ENCODE assay signal across 8 cellular contexts in genomic region chr12:67650127-67650495, GRCh38. TPM values are rescaled to one million over a fixed set of nuclear protein-coding genes. Genes with fewer than 3 reads are reported as not detected.
DNase-seq lines count a peak whose midpoint lies in the region; ATAC-seq and TF ChIP-seq lines count a peak whose summit lies in the region.

No MANE protein-coding gene starts in this region.

- DNase-seq in Caki2 (ENCODE audit: low read depth) (peak; percentile 43), astrocyte of the hippocampus (ENCODE audit: low read depth, low spot score) (peak; percentile 39), NCI-H524 treated with DMSO at 0.1 percent for 48 hours (lab: John Stamatoyannopoulos, UW) (no peak)

- H3K9me2 ChIP-seq in Loucy (replicated peaks; ENCODE audit: low read depth, low read length): no peaks in the 10 kb centered on the region

- H3K4me3 ChIP-seq in Loucy (ENCODE audit: low read length, poor library complexity, severe bottlenecking) (peak overlapping the region; percentile 82), iPS-20b (ENCODE audit: low read length) (peak overlapping the region; percentile 93)

- peak overlapping the region; percentile 97 for H3K4me2 ChIP-seq in Loucy (ENCODE audit: low read depth, low read length, poor library complexity, severe bottlenecking)

- H3K4me1 ChIP-seq in Loucy (ENCODE audit: insufficient read depth, low read length, poor library complexity, severe bottlenecking) (peaks cover 52% of the 10 kb centered on the region), iPS-20b (ENCODE audit: insufficient read depth, low read length) (peaks cover 14% of the 10 kb centered on the region; the same call in 1 of the 2 replicates)

- H3K36me3 ChIP-seq in Loucy (ENCODE audit: insufficient read depth, low read length): no peaks in the 10 kb centered on the region
- H3K36me3 ChIP-seq in iPS-20b (ENCODE audit: insufficient read depth, low read depth, low read length): peaks cover 17% of the 10 kb centered on the region

- peak overlapping the region; percentile 73; the same call in 1 of the 2 replicates for H2AFZ ChIP-seq in Loucy (ENCODE audit: low read length)

- peaks cover 24% of the 10 kb centered on the region for H3K36me3 Mint-ChIP-seq in stimulated activated memory B cell treated with anti-CD40 and anti-IgM and Interleukin-4, amounts not matched to agents 10 μg/mL and 1 μg/mL and 100 μg/mL, for 72 hours

- 0 out of 2 replicates have a peak, but pooled peaks cover 3% of the 10 kb centered on the region for H3F3A ChIP-seq in Loucy (ENCODE audit: low read depth)

- peaks cover 62% of the 10 kb centered on the region for H3K79me2 ChIP-seq in Loucy (ENCODE audit: insufficient read depth, low read length)

- H3K27ac Mint-ChIP-seq in stimulated activated memory B cell treated with anti-CD40 and anti-IgM and Interleukin-4, amounts not matched to agents 10 μg/mL and 1 μg/mL and 100 μg/mL, for 72 hours: peak overlapping the region; percentile 88

- no peak for TF ChIP-seq CTCF in Loucy (conservative IDR thresholded peaks at IDR 0.05; ENCODE audit: low read length)

- H3K9ac ChIP-seq in Loucy (ENCODE audit: low read depth, low read length, poor library complexity, severe bottlenecking) (peak overlapping the region; percentile 90), iPS-20b (ENCODE audit: low read depth, low read length) (peak overlapping the region; percentile 87; the same call in 1 of the 2 replicates)

- H3K9me3 ChIP-seq in Loucy (ENCODE audit: insufficient read depth, low read depth, low read length): no peaks in the 10 kb centered on the region
- no peaks in the 10 kb centered on the region for H3K9me3 ChIP-seq in iPS-20b (ENCODE audit: insufficient read depth, low read depth, low read length)

- in situ Hi-C loops in Caki2 (cut with HindIII; ENCODE audit: low pct_unique_long_range_greater_than_20kb, low sequenced_read_pairs): no loop called here

- H3K4me1 Mint-ChIP-seq in stimulated activated memory B cell treated with anti-CD40 and anti-IgM and Interleukin-4, amounts not matched to agents 10 μg/mL and 1 μg/mL and 100 μg/mL, for 72 hours: peaks cover 47% of the 10 kb centered on the region

- ATAC-seq in stimulated activated memory B cell treated with anti-CD40 and anti-IgM and Interleukin-4, amounts not matched to agents 10 μg/mL and 1 μg/mL and 100 μg/mL, for 72 hours: no peak
- ATAC-seq in GM21619 (IDR thresholded peaks at IDR 0.05; ENCODE audit: unreplicated experiment) (no peak), GM19455 (IDR thresholded peaks at IDR 0.05; ENCODE audit: unreplicated experiment) (no peak)

- peak overlapping the region; percentile 85 for H3K4me3 Mint-ChIP-seq in stimulated activated memory B cell treated with anti-CD40 and anti-IgM and Interleukin-4, amounts not matched to agents 10 μg/mL and 1 μg/mL and 100 μg/mL, for 72 hours

- no peaks in the 10 kb centered on the region for H3K9me3 Mint-ChIP-seq in stimulated activated memory B cell treated with anti-CD40 and anti-IgM and Interleukin-4, amounts not matched to agents 10 μg/mL and 1 μg/mL and 100 μg/mL, for 72 hours

- peaks cover 47% of the 10 kb centered on the region for H4K20me1 ChIP-seq in Loucy (ENCODE audit: insufficient read depth, low read length, poor library complexity, severe bottlenecking)

- H3K27ac ChIP-seq in iPS-20b (ENCODE audit: low read length): no peak overlapping the region

- H3K27me3 ChIP-seq in Loucy (ENCODE audit: insufficient read depth, low read length, poor library complexity, severe bottlenecking) (no peaks in the 10 kb centered on the region), iPS-20b (ENCODE audit: insufficient read depth, low read length) (no peaks in the 10 kb centered on the region)

- H3K27me3 Mint-ChIP-seq in stimulated activated memory B cell treated with anti-CD40 and anti-IgM and Interleukin-4, amounts not matched to agents 10 μg/mL and 1 μg/mL and 100 μg/mL, for 72 hours: no peaks in the 10 kb centered on the region

RNA-seq across cellular contexts. Expression of gene DYRK2, which starts 1.6 kb away (rescaled TPM):
- total RNA-seq in Caki2 (2014; rRNA removed; shearing (Covaris generic); ENCODE audit: low replicate concordance): 54.9 and 58.0 TPM in 2 replicates
